Comparison of ENCODE assay signal across 1 cellular context in genomic region chr1:232937741-232938375, GRCh38.
TF ChIP-seq lines count a peak whose summit lies in the region.

No MANE protein-coding gene starts in this region.

TF ChIP-seq in K562, 482 proteins besides CTCF, POLR2A, EP300 and RAD21 (continued from another document and continues in another):
- TF ChIP-seq NR2C2 (CRISPR knock-in tag; IDR thresholded peaks at IDR 0.05), result no peak
- TF ChIP-seq NR2C2 (tag; IDR thresholded peaks at IDR 0.05), result peak; percentile 77
- TF ChIP-seq NR4A1 (CRISPR knock-in tag; IDR thresholded peaks at IDR 0.05), result no peak
- no peak for TF ChIP-seq NR4A1 (tag; IDR thresholded peaks at IDR 0.05)
- peak; percentile 67; the same call in 1 of the 2 replicates for TF ChIP-seq ARID1B (IDR thresholded peaks at IDR 0.05)
- TF ChIP-seq FIP1L1 (IDR thresholded peaks at IDR 0.05; ENCODE audit: low read depth, low read length, poor library complexity, severe bottlenecking), result no peak
- peak in 1 of 2 experiments; percentile 25; a peak in 1 of 4 replicates for TF ChIP-seq NRF1 (conservative IDR thresholded peaks at IDR 0.05 in 1 of 2, IDR thresholded peaks at IDR 0.05 in 1 of 2)
- no peak for TF ChIP-seq ZFP91 (CRISPR knock-in tag; IDR thresholded peaks at IDR 0.05)
- peak; percentile 62; the same call in 1 of the 2 replicates for TF ChIP-seq PATZ1 (CRISPR knock-in tag; IDR thresholded peaks at IDR 0.05; ENCODE audit: borderline replicate concordance)
- 0 out of 4 replicates have a peak, but pooled peaks of 1 of the 2 experiments have one; percentile 37 for TF ChIP-seq UBTF (IDR thresholded peaks at IDR 0.05; ENCODE audit: borderline replicate concordance in 1 of 2, low read depth in 2 of 2, low read length in 2 of 2)
- no peak for TF ChIP-seq PHTF2 (CRISPR knock-in tag; IDR thresholded peaks at IDR 0.05)
- peak; percentile 61; the same call in 1 of the 2 replicates for TF ChIP-seq LEF1 (IDR thresholded peaks at IDR 0.05)
- no peak for TF ChIP-seq HMG20A (CRISPR knock-in tag; conservative IDR thresholded peaks at IDR 0.05)
- TF ChIP-seq POLR3G (IDR thresholded peaks at IDR 0.05; ENCODE audit: extremely low read depth, insufficient read length, insufficient replicate concordance), result no peak
- TF ChIP-seq EP400 (IDR thresholded peaks at IDR 0.05), result 0 out of 2 replicates have a peak, but pooled peaks have one; percentile 18
- TF ChIP-seq ATF7 (IDR thresholded peaks at IDR 0.05), result peak; percentile 74
- peak; percentile 76 for TF ChIP-seq JUND (IDR thresholded peaks at IDR 0.05; ENCODE audit: borderline replicate concordance, low read depth, low read length)
- TF ChIP-seq JUND (tag; IDR thresholded peaks at IDR 0.05; ENCODE audit: borderline replicate concordance, low read depth, low read length), result peak; percentile 68; the same call in 1 of the 3 replicates
- peak; percentile 58; the same call in 1 of the 2 replicates for TF ChIP-seq SMARCA4 (IDR thresholded peaks at IDR 0.05)
- no peak for TF ChIP-seq MEF2D (tag; conservative IDR thresholded peaks at IDR 0.05; ENCODE audit: low read depth)
- TF ChIP-seq ZNF609 (CRISPR knock-in tag; IDR thresholded peaks at IDR 0.05; ENCODE audit: borderline replicate concordance), result no peak
- peak; percentile 67; the same call in 1 of the 2 replicates for TF ChIP-seq RNF2 (IDR thresholded peaks at IDR 0.05)
- TF ChIP-seq JUN (IDR thresholded peaks at IDR 0.05; ENCODE audit: borderline replicate concordance, low read depth, low read length), result 0 out of 2 replicates have a peak, but pooled peaks have one; percentile 10
- no peak for TF ChIP-seq JUN (CRISPR knock-in tag; IDR thresholded peaks at IDR 0.05; ENCODE audit: borderline replicate concordance)
- TF ChIP-seq SMARCA5 (IDR thresholded peaks at IDR 0.05), result no peak
- TF ChIP-seq ZFP36 (IDR thresholded peaks at IDR 0.05; ENCODE audit: low read depth, low read length, partially characterized antibody), result peak; percentile 33
- peak; percentile 37; the same call in 1 of the 2 replicates for TF ChIP-seq ESRRA (IDR thresholded peaks at IDR 0.05; ENCODE audit: borderline replicate concordance, low read depth)
- TF ChIP-seq ATF3 (IDR thresholded peaks at IDR 0.05), result peak; percentile 90
- no peak for TF ChIP-seq ATF3 (CRISPR knock-in tag; conservative IDR thresholded peaks at IDR 0.05)
- no peak for TF ChIP-seq SNRNP70 (optimal IDR thresholded peaks at IDR 0.05; ENCODE audit: low read depth, low read length)
- TF ChIP-seq CTBP1 (IDR thresholded peaks at IDR 0.05; ENCODE audit: borderline replicate concordance), result peak; percentile 80; the same call in 1 of the 2 replicates
- TF ChIP-seq ATF4 (CRISPR knock-in tag; IDR thresholded peaks at IDR 0.05), result peak; percentile 81
- TF ChIP-seq CEBPG (CRISPR knock-in tag; IDR thresholded peaks at IDR 0.05), result peak; percentile 70
- peak; percentile 96 to 98 for TF ChIP-seq CEBPG (tag; conservative IDR thresholded peaks at IDR 0.05 in 1 of 2, IDR thresholded peaks at IDR 0.05 in 1 of 2)
- peak in 1 of 2 experiments; percentile 32 for TF ChIP-seq AFF1 (IDR thresholded peaks at IDR 0.05; ENCODE audit: low read depth in 1 of 2, partially characterized antibody in 2 of 2)
- TF ChIP-seq ARID3A (IDR thresholded peaks at IDR 0.05; ENCODE audit: borderline replicate concordance, low read depth, low read length), result no peak
